Comparison of ENCODE assay signal across 23 cellular contexts in genomic region chrX:148536961-148537360, GRCh38.
"Had no signal": no experiment of that assay in that cellular context is flagged by ENCODE, and none has a peak within 500 bp of the region (broad histone marks: within the 10 kb centered on the region; RNA-seq: fewer than 3 reads in every experiment).

No MANE protein-coding gene starts in this region.

- H3K27ac ChIP-seq: ascending aorta, esophagus squamous epithelium, neutrophil, parathyroid adenoma, sigmoid colon, tibial artery, uterus, VCaP had no signal

- H3K9me3 ChIP-seq: ascending aorta, esophagus squamous epithelium, neutrophil, sigmoid colon, tibial artery, uterus had no signal

- H3K79me2 ChIP-seq: parathyroid adenoma had no signal

- H3K27me3 ChIP-seq: ascending aorta, esophagus squamous epithelium, neutrophil, sigmoid colon, tibial artery, uterus had no signal

- H3K9ac ChIP-seq: parathyroid adenoma had no signal

- H3K36me3 ChIP-seq: ascending aorta, esophagus squamous epithelium, neutrophil, sigmoid colon, tibial artery, uterus had no signal

- DNase-seq: activated CD4-positive, alpha-beta T cell treated with anti-CD3 and anti-CD28 coated beads, Interleukin-2, amount 50 U/mL, for 48 hours; activated naive CD4-positive, alpha-beta T cell treated with anti-CD3 and anti-CD28 coated beads, Interleukin-2, amount 10 ng/mL, durations not matched to agents 7 days and 5 days; activated T-cell treated with anti-CD3 and anti-CD28 coated beads, Interleukin-2, amount 50 U/mL, for 1 hour; central memory CD4-positive, alpha-beta T cell; cortex of kidney; effector CD4-positive, alpha-beta T cell; esophagus squamous epithelium; foreskin melanocyte; head of caudate nucleus; kidney glomerular epithelial cell; left ventricle myocardium superior; mesenchymal stem cell; natural killer cell; sigmoid colon; stimulated activated CD4-positive, alpha-beta T cell treated with anti-CD3 and anti-CD28 coated beads, Interleukin-12 subunit alpha, Interleukin-12 subunit beta, amount 100 ng/mL, for 4 hours; T-helper 9 cell; tibial artery; uterus had no signal

- H3K4me1 ChIP-seq: ascending aorta, esophagus squamous epithelium, parathyroid adenoma, sigmoid colon, tibial artery, uterus had no signal

- ATAC-seq: left ventricle myocardium superior; natural killer cell; stimulated activated memory B cell treated with anti-CD40 and anti-IgM and Interleukin-4, amounts not matched to agents 10 μg/mL and 1 μg/mL and 100 μg/mL, for 72 hours had no signal

- H2AFZ ChIP-seq: parathyroid adenoma had no signal

- H3K4me3 ChIP-seq: ascending aorta, esophagus squamous epithelium, sigmoid colon, tibial artery, uterus had no signal
